In genomic region chr10:24383681-24384106, GRCh38 we compare ENCODE assay signal across 1 cellular context.
TF ChIP-seq lines count a peak whose summit lies in the region.

No MANE protein-coding gene starts in this region.

TF ChIP-seq in SK-N-SH, 30 proteins besides CTCF, POLR2A, EP300 and RAD21 (continued from another document):
- TF ChIP-seq USF1 (IDR thresholded peaks at IDR 0.05; ENCODE audit: borderline replicate concordance, low read depth) (no peak), EZH2phosphoT487 (IDR thresholded peaks at IDR 0.05; ENCODE audit: borderline replicate concordance, low read depth) (no peak), RCOR1 (IDR thresholded peaks at IDR 0.05; ENCODE audit: low read length) (no peak), TCF12 (IDR thresholded peaks at IDR 0.05) (peak; percentile 87), RFX5 (IDR thresholded peaks at IDR 0.05; ENCODE audit: low read length) (no peak), MAX (IDR thresholded peaks at IDR 0.05; ENCODE audit: low read depth) (peak; percentile 62; the same call in 1 of the 2 replicates), SMC3 (IDR thresholded peaks at IDR 0.05; ENCODE audit: low read depth, low read length) (peak; percentile 50; the same call in 1 of the 2 replicates), REST (IDR thresholded peaks at IDR 0.05; ENCODE audit: low read depth, low read length) (no peak), NRF1 (IDR thresholded peaks at IDR 0.05; ENCODE audit: low read depth, low read length) (no peak), NFIC (IDR thresholded peaks at IDR 0.05; ENCODE audit: borderline replicate concordance) (peak; percentile 98), ELF1 (IDR thresholded peaks at IDR 0.05) (no peak), GATA2 (CRISPR knock-in tag; IDR thresholded peaks at IDR 0.05) (no peak), GABPA (IDR thresholded peaks at IDR 0.05; ENCODE audit: low read depth) (no peak), PBX3 (IDR thresholded peaks at IDR 0.05) (peak; percentile 19; the same call in 1 of the 2 replicates), POLR2AphosphoS5 (IDR thresholded peaks at IDR 0.05; ENCODE audit: low read depth, low read length) (peak; percentile 50; the same call in 1 of the 2 replicates), TAF1 (IDR thresholded peaks at IDR 0.05; ENCODE audit: borderline replicate concordance, low read depth, low read length) (no peak), FOXJ3 (CRISPR knock-in tag; IDR thresholded peaks at IDR 0.05) (no peak), MXI1 (IDR thresholded peaks at IDR 0.05; ENCODE audit: low read depth, low read length) (no peak), TEAD4 (IDR thresholded peaks at IDR 0.05; ENCODE audit: borderline replicate concordance, insufficient read depth) (no peak), MEF2A (IDR thresholded peaks at IDR 0.05; ENCODE audit: borderline replicate concordance, low read depth) (no peak)
